In genomic region chr15:78067328-78068241, GRCh38 we compare ENCODE assay signal across 9 cellular contexts. TPM values are rescaled to one million over a fixed set of nuclear protein-coding genes. Genes with fewer than 3 reads are reported as not detected.
DNase-seq lines count a peak whose midpoint lies in the region; ATAC-seq and TF ChIP-seq lines count a peak whose summit lies in the region.
"Had no signal": no experiment of that assay in that cellular context is flagged by ENCODE, and none has a peak within 500 bp of the region (broad histone marks: within the 10 kb centered on the region; RNA-seq: fewer than 3 reads in every experiment).

No MANE protein-coding gene starts in this region.

- H3K27me3 Mint-ChIP-seq in dendritic cell treated with granulocyte-macrophage colony-stimulating factor and Interleukin-4, amounts not matched to agents 40 ng/mL and 50 ng/mL, for 4 days, result no peaks in the 10 kb centered on the region
- H3K27me3 Mint-ChIP-seq: stimulated activated memory B cell treated with anti-CD40 and anti-IgM and Interleukin-4, amounts not matched to agents 10 μg/mL and 1 μg/mL and 100 μg/mL, for 72 hours had no signal

- no peaks in the 10 kb centered on the region for H3K9me2 ChIP-seq in GM23248 (ENCODE audit: insufficient read depth)

- peaks cover 93% of the 10 kb centered on the region for H3K4me1 ChIP-seq in GM23248 (ENCODE audit: insufficient read depth)
- H3K4me1 ChIP-seq in gastrocnemius medialis, result peaks cover 88 to 96% of the 10 kb centered on the region in 2 donors

- H3K36me3 Mint-ChIP-seq in dendritic cell treated with granulocyte-macrophage colony-stimulating factor and Interleukin-4, amounts not matched to agents 40 ng/mL and 50 ng/mL, for 4 days (ENCODE audit: low read depth), result peaks cover 17% of the 10 kb centered on the region
- H3K36me3 Mint-ChIP-seq: stimulated activated memory B cell treated with anti-CD40 and anti-IgM and Interleukin-4, amounts not matched to agents 10 μg/mL and 1 μg/mL and 100 μg/mL, for 72 hours had no signal

- H4K20me1 ChIP-seq in GM23248 (ENCODE audit: insufficient read depth), result no peaks in the 10 kb centered on the region

- TF ChIP-seq POLR2A in gastrocnemius medialis (IDR thresholded peaks at IDR 0.05), result no peak

- H3K9ac ChIP-seq in GM23248, result peak overlapping the region; percentile 24

- TF ChIP-seq CTCF in gastrocnemius medialis (IDR thresholded peaks at IDR 0.05 in 4 of 5, conservative IDR thresholded peaks at IDR 0.05 in 1 of 5) (no peak), GM10266 (IDR thresholded peaks at IDR 0.05; ENCODE audit: control insufficient read depth, insufficient read depth, low read depth, missing control alignments) (no peak)

- peak overlapping the region; percentile 97 for H3K27ac ChIP-seq in GM23248
- H3K27ac ChIP-seq in gastrocnemius medialis, result peak overlapping the region; percentile 71 to 83 (median 74)

- H3K36me3 ChIP-seq in GM23248 (ENCODE audit: low read depth) (no peaks in the 10 kb centered on the region), gastrocnemius medialis (no peaks in the 10 kb centered on the region)

- no peak overlapping the region for H2AFZ ChIP-seq in GM23248

- H3K4me2 ChIP-seq in GM23248 (ENCODE audit: unreplicated experiment), result peak overlapping the region; percentile 65

- 0 to 13% methylated on average over 1 of the region's 1 CpG for WGBS in GM23248 (ENCODE audit: low coverage in 1 of 2, low lambda C conversion rate in 2 of 2, missing lambda C conversion rate in 2 of 2), 2 experiments

- in situ Hi-C loops in GM23248 (cut with MboI) (no loop called here), gastrocnemius medialis (cut with MboI; ENCODE audit: low sequenced_read_pairs in 4 of 4) (loop anchor here in 1 of 4 donors (10.0 kb wide), 1 partner anchor 53 kb away; no protein-coding TSS in a partner anchor)

- DNase-seq in GM23248 (peak; percentile 31), NCI-H524 (lab: John Stamatoyannopoulos, UW) (peak; percentile 79 to 91), gastrocnemius medialis (no peak), 8988T (no peak), GM10266 (ENCODE audit: extremely low spot score) (no peak), iPS-NIHi7 (ENCODE audit: extremely low spot score) (no peak)
- DNase-seq: kidney had no signal

- H3K27me3 ChIP-seq in GM23248 (replicated peaks; ENCODE audit: insufficient read depth) (no peaks in the 10 kb centered on the region), gastrocnemius medialis (no peaks in the 10 kb centered on the region)

- peaks cover 39% of the 10 kb centered on the region for H3K4me1 Mint-ChIP-seq in dendritic cell treated with granulocyte-macrophage colony-stimulating factor and Interleukin-4, amounts not matched to agents 40 ng/mL and 50 ng/mL, for 4 days (ENCODE audit: low read depth)

- H3K4me3 Mint-ChIP-seq in dendritic cell treated with granulocyte-macrophage colony-stimulating factor and Interleukin-4, amounts not matched to agents 40 ng/mL and 50 ng/mL, for 4 days, result peak overlapping the region; percentile 72

- no peak overlapping the region for H3K27ac Mint-ChIP-seq in dendritic cell treated with granulocyte-macrophage colony-stimulating factor and Interleukin-4, amounts not matched to agents 40 ng/mL and 50 ng/mL, for 4 days

- H3F3A ChIP-seq in GM23248 (ENCODE audit: insufficient read depth), result peaks cover 79% of the 10 kb centered on the region

- no peaks in the 10 kb centered on the region for H3K9me3 Mint-ChIP-seq in dendritic cell treated with granulocyte-macrophage colony-stimulating factor and Interleukin-4, amounts not matched to agents 40 ng/mL and 50 ng/mL, for 4 days
- H3K9me3 Mint-ChIP-seq: stimulated activated memory B cell treated with anti-CD40 and anti-IgM and Interleukin-4, amounts not matched to agents 10 μg/mL and 1 μg/mL and 100 μg/mL, for 72 hours had no signal

- ATAC-seq in gastrocnemius medialis, result peak in 1 of 2 donors; percentile 8

- intact Hi-C loops in dendritic cell treated with granulocyte-macrophage colony-stimulating factor and Interleukin-4, amounts not matched to agents 40 ng/mL and 50 ng/mL, for 4 days (cut with micrococcal nuclease), result no loop called here
- intact Hi-C loops in gastrocnemius medialis (cut with DNase I; ENCODE audit: low total_unique reads), result no loop called here

- H3K79me2 ChIP-seq in GM23248 (ENCODE audit: insufficient read depth), result peaks cover 88% of the 10 kb centered on the region

- H3K4me3 ChIP-seq in GM23248 (no peak overlapping the region), gastrocnemius medialis (no peak overlapping the region)

- no peaks in the 10 kb centered on the region for H3K9me3 ChIP-seq in GM23248 (ENCODE audit: low read depth)
- no peaks in the 10 kb centered on the region for H3K9me3 ChIP-seq in gastrocnemius medialis

RNA-seq across cellular contexts. Expression of gene TBC1D2B, which starts 9.9 kb away (rescaled TPM):
- total RNA-seq in GM23248 (2014; rRNA removed; shearing (Covaris generic)), result 40.5 and 42.0 TPM in 2 replicates
- polyA plus RNA-seq in GM23248 (2016; fragmentation: Nextera tagmentation; extraction: Ambion mirVana), result 11.1 and 13.5 TPM in 2 replicates
- 1 to 10 TPM; 4.7 to 9.6 (median 8.1) TPM for total RNA-seq in gastrocnemius medialis

RNA-seq across cellular contexts. Expression of gene SH2D7, which starts 24.8 kb away (rescaled TPM):
- total RNA-seq in GM23248 (2014; rRNA removed; shearing (Covaris generic)), result not detected in 2 replicates
- polyA plus RNA-seq in GM23248 (2016; fragmentation: Nextera tagmentation; extraction: Ambion mirVana), result not detected in 2 replicates
- not detected for total RNA-seq in gastrocnemius medialis
- total RNA-seq: kidney had no signal

Comparison
In these comparisons a context has a peak if more than half of its experiments do, and no peak if none do; other contexts are left out.
1. DNase-seq: peak in GM23248 (single experiment) and NCI-H524 (2 of 2); none in gastrocnemius medialis (0 of 2), 8988T (single experiment), GM10266 (single experiment) and iPS-NIHi7 (single experiment).